ENCODE assay signal across 11 cellular contexts in genomic region chr3:152222327-152222726, GRCh38. TPM values are rescaled to one million over a fixed set of nuclear protein-coding genes. Genes with fewer than 3 reads are reported as not detected.
DNase-seq lines count a peak whose midpoint lies in the region; ATAC-seq and TF ChIP-seq lines count a peak whose summit lies in the region.
"Had no signal": no experiment of that assay in that cellular context is flagged by ENCODE, and none has a peak within 500 bp of the region (broad histone marks: within the 10 kb centered on the region; RNA-seq: fewer than 3 reads in every experiment).

No MANE protein-coding gene starts in this region.

- peak overlapping the region; percentile 48 to 86 (median 74) for H3K4me3 Mint-ChIP-seq in naive thymus-derived CD4-positive, alpha-beta T cell

- no peaks in the 10 kb centered on the region for H3K27me3 Mint-ChIP-seq in naive thymus-derived CD4-positive, alpha-beta T cell

- no peaks in the 10 kb centered on the region for H4K20me1 ChIP-seq in BLaER1 treated with 17β-estradiol and CSF1 and Interleukin-3, amounts not matched to agents 10 nM and 100 nM
- no peaks in the 10 kb centered on the region for H4K20me1 ChIP-seq in HCT116 (ENCODE audit: insufficient read depth)

- H3K9me3 ChIP-seq in BLaER1 treated with 17β-estradiol and CSF1 and Interleukin-3, amounts not matched to agents 10 nM and 100 nM (replicated peaks in 1 of 11) = peaks cover under 1 to 11% (median 6%) of the 10 kb centered on the region in 11 experiments; a peak in 19 of 22 replicates
- H3K9me3 ChIP-seq in HCT116 (ENCODE audit: control insufficient read depth in 1 of 2, insufficient read depth in 1 of 2, low read depth in 1 of 2, low read length in 2 of 2) (no peaks in the 10 kb centered on the region), HAP-1 (no peaks in the 10 kb centered on the region)
- no peaks in the 10 kb centered on the region for H3K9me3 ChIP-seq in naive thymus-derived CD4-positive, alpha-beta T cell (ENCODE audit: control insufficient read depth in 2 of 3, low read length in 3 of 3)

- H3K4me1 ChIP-seq in BLaER1 treated with 17β-estradiol and CSF1 and Interleukin-3, amounts not matched to agents 10 nM and 100 nM = peaks cover 17 to 38% (median 27%) of the 10 kb centered on the region in 10 experiments
- H3K4me1 ChIP-seq in HCT116 (ENCODE audit: control insufficient read depth in 1 of 2, insufficient read depth in 2 of 2, low read length in 2 of 2) = no peaks in the 10 kb centered on the region
- peaks cover 4 to 46% of the 10 kb centered on the region in 2 donors for H3K4me1 ChIP-seq in naive thymus-derived CD4-positive, alpha-beta T cell (ENCODE audit: control insufficient read depth in 2 of 2, insufficient read depth in 2 of 2, low read length in 2 of 2)
- no peaks in the 10 kb centered on the region for H3K4me1 ChIP-seq in HAP-1

- no peaks in the 10 kb centered on the region for H3K9me2 ChIP-seq in HCT116 (ENCODE audit: insufficient read depth)

- POLR2A ChIA-PET in HCT116 (lab: Charles Lee) = no interaction called here
- POLR2A ChIA-PET in naive thymus-derived CD4-positive, alpha-beta T cell (lab: Charles Lee) = interaction anchor here (0.6 to 2.1 kb wide), 19 partner anchors 9 to 59 kb away, joined by 3 to 14 read pairs (median 3); partner anchors contain the start of gene MBNL1

- no peaks in the 10 kb centered on the region for H3K79me2 ChIP-seq in HCT116 (ENCODE audit: insufficient read depth, low read length)

- CTCF ChIA-PET in HCT116 (lab: Charles Lee) = no interaction called here
- CTCF ChIA-PET in naive thymus-derived CD4-positive, alpha-beta T cell (lab: Charles Lee) = interaction anchor here (1.0 to 1.9 kb wide), 4 partner anchors 11 to 222 kb away, joined by 3 to 6 read pairs (median 4); no protein-coding TSS in a partner anchor

- no peak for DNase-seq in HCT116 (ENCODE audit: low read depth, low spot score)
- peak; percentile 29 for DNase-seq in astrocyte of the spinal cord (ENCODE audit: low read depth, low spot score)
- DNase-seq in naive thymus-derived CD4-positive, alpha-beta T cell = peak in 1 of 9 donors; percentile 14
- DNase-seq in mucosa of gallbladder (ENCODE audit: low spot score) = no peak
- DNase-seq in HAP-1 (ENCODE audit: low spot score in 2 of 2) = no peak
- no peak for DNase-seq in effector CD8-positive, alpha-beta T cell (lab: John Stamatoyannopoulos, UW)
- DNase-seq: stimulated activated CD4-positive, alpha-beta T cell treated with anti-CD3 and anti-CD28 coated beads, Interleukin-2, amount 100 ng/mL, for 24 hours; T1000 had no signal

- H3K36me3 Mint-ChIP-seq in naive thymus-derived CD4-positive, alpha-beta T cell = peaks cover 0 to 3% (median 0%) of the 10 kb centered on the region in 5 donors

- TF ChIP-seq RAD21 in HCT116 (IDR thresholded peaks at IDR 0.05; ENCODE audit: low read depth) = no peak

- peak overlapping the region; percentile 23 for H2AFZ ChIP-seq in HCT116 (ENCODE audit: low read depth, low read length, poor library complexity, severe bottlenecking)

- no peaks in the 10 kb centered on the region for H3K27me3 ChIP-seq in BLaER1 treated with 17β-estradiol and CSF1 and Interleukin-3, amounts not matched to agents 10 nM and 100 nM
- no peaks in the 10 kb centered on the region for H3K27me3 ChIP-seq in HCT116 (ENCODE audit: insufficient read depth, low read length)
- H3K27me3 ChIP-seq in naive thymus-derived CD4-positive, alpha-beta T cell (ENCODE audit: control insufficient read depth in 2 of 2, insufficient read depth in 2 of 2, low read length in 2 of 2) = no peaks in the 10 kb centered on the region
- 0 out of 2 replicates have a peak, but pooled peaks cover 3% of the 10 kb centered on the region for H3K27me3 ChIP-seq in HAP-1 (ENCODE audit: low read depth)

- H3K27ac ChIP-seq in BLaER1 treated with 17β-estradiol and CSF1 and Interleukin-3, amounts not matched to agents 10 nM and 100 nM = no peak overlapping the region
- no peak overlapping the region for H3K27ac ChIP-seq in HCT116 (ENCODE audit: low read depth, low read length)
- H3K27ac ChIP-seq in naive thymus-derived CD4-positive, alpha-beta T cell (ENCODE audit: low read depth, low read length) = peak overlapping the region; percentile 67
- H3K27ac ChIP-seq: epithelial cell of prostate had no signal

- in situ Hi-C loops in astrocyte of the spinal cord (cut with HindIII; ENCODE audit: low sequenced_read_pairs) = no loop called here
- in situ Hi-C loops in HAP-1 (cut with MboI; ENCODE audit: low sequenced_read_pairs) = no loop called here

- TF ChIP-seq CTCF in HCT116 (IDR thresholded peaks at IDR 0.05 in 2 of 3, conservative IDR thresholded peaks at IDR 0.05 in 1 of 3; ENCODE audit: borderline replicate concordance in 1 of 3, insufficient read depth in 1 of 3, low read depth in 2 of 3, low read length in 2 of 3) (no peak), astrocyte of the spinal cord (IDR thresholded peaks at IDR 0.05; ENCODE audit: low read depth, low read length) (no peak)

- peak overlapping the region; percentile 65 to 99 (median 92) for H3K27ac Mint-ChIP-seq in naive thymus-derived CD4-positive, alpha-beta T cell

- BruUV-seq in HCT116 (replicated peaks; lab: Mats Ljungman, UMichigan) = no TSS peak

- H3K36me3 ChIP-seq in BLaER1 treated with 17β-estradiol and CSF1 and Interleukin-3, amounts not matched to agents 10 nM and 100 nM = no peaks in the 10 kb centered on the region
- H3K36me3 ChIP-seq in HCT116 (ENCODE audit: control insufficient read depth in 1 of 2, insufficient read depth in 2 of 2, low read length in 2 of 2) (no peaks in the 10 kb centered on the region), HAP-1 (replicated peaks) (no peaks in the 10 kb centered on the region)
- no peaks in the 10 kb centered on the region for H3K36me3 ChIP-seq in naive thymus-derived CD4-positive, alpha-beta T cell (ENCODE audit: control insufficient read depth in 2 of 3, insufficient read depth in 3 of 3, low read length in 3 of 3)

- H3K4me3 ChIP-seq in BLaER1 treated with 17β-estradiol and CSF1 and Interleukin-3, amounts not matched to agents 10 nM and 100 nM = no peak overlapping the region
- H3K4me3 ChIP-seq in HCT116 (replicated peaks in 1 of 2; ENCODE audit: low read depth in 1 of 2, low read length in 2 of 2) (no peak overlapping the region), astrocyte of the spinal cord (ENCODE audit: low read depth, low read length) (no peak overlapping the region), HAP-1 (no peak overlapping the region)
- H3K4me3 ChIP-seq in naive thymus-derived CD4-positive, alpha-beta T cell (ENCODE audit: low read length) = peak overlapping the region; percentile 3

- H3K4me1 Mint-ChIP-seq in naive thymus-derived CD4-positive, alpha-beta T cell = peaks cover 49 to 80% (median 71%) of the 10 kb centered on the region in 7 donors

- ATAC-seq in HCT116 = no peak
- peak; percentile 57 for ATAC-seq in naive thymus-derived CD4-positive, alpha-beta T cell
- ATAC-seq in GM21367 (IDR thresholded peaks at IDR 0.05; ENCODE audit: unreplicated experiment) = no peak

- H3K9ac ChIP-seq in BLaER1 treated with 17β-estradiol and CSF1 and Interleukin-3, amounts not matched to agents 10 nM and 100 nM = no peak overlapping the region
- no peak overlapping the region for H3K9ac ChIP-seq in HCT116 (ENCODE audit: low read length)

- no peak for TF ChIP-seq POLR2A in HCT116 (IDR thresholded peaks at IDR 0.05; ENCODE audit: borderline replicate concordance, extremely low read depth, insufficient read depth, insufficient read length)

- H3K9me3 Mint-ChIP-seq in naive thymus-derived CD4-positive, alpha-beta T cell = peaks cover 0 to 9% (median 0%) of the 10 kb centered on the region in 11 donors

- RAD21 ChIA-PET in HCT116 (lab: Charles Lee; ENCODE audit: low non-redundant PET in 1 of 2, low total read pairs in 2 of 2, uncharacterized antibody in 2 of 2, unreplicated experiment in 2 of 2) = no interaction called here

- intact Hi-C loops in HCT116 (cut with micrococcal nuclease) = no loop called here
- intact Hi-C loops in naive thymus-derived CD4-positive, alpha-beta T cell (cut with micrococcal nuclease) = loop anchor here (1.0 to 2.0 kb wide), 3 partner anchors 9 to 21 kb away; no protein-coding TSS in a partner anchor

- peak overlapping the region; percentile 53 to 76 (median 66) for H3K4me2 ChIP-seq in BLaER1 treated with 17β-estradiol and CSF1 and Interleukin-3, amounts not matched to agents 10 nM and 100 nM
- H3K4me2 ChIP-seq in HCT116 (ENCODE audit: low read length) = no peak overlapping the region

TF ChIP-seq in HCT116, 20 proteins besides CTCF, POLR2A, EP300 and RAD21:
- TF ChIP-seq ZNF274 (IDR thresholded peaks at IDR 0.05; ENCODE audit: low read depth, low read length) (no peak), TCF7L2 (IDR thresholded peaks at IDR 0.05; ENCODE audit: borderline replicate concordance, extremely low read depth, insufficient read depth, insufficient read length) (no peak), REST (IDR thresholded peaks at IDR 0.05; ENCODE audit: low read depth) (no peak)

RNA-seq across cellular contexts. Expression of gene MBNL1, which starts 46.4 kb away (rescaled TPM):
- total RNA-seq in HCT116 (2021; ENCODE audit: unreplicated experiment) (200 TPM), mucosa of gallbladder (223 TPM)
- 69.4 and 70.1 TPM in 2 replicates for polyA plus RNA-seq in HCT116 (2012)
- 100 to 1,000 TPM; 459 to 675 (median 508) TPM for total RNA-seq in naive thymus-derived CD4-positive, alpha-beta T cell
- 100 to 1,000 TPM; 371 to 389 TPM for polyA plus RNA-seq in naive thymus-derived CD4-positive, alpha-beta T cell
